In the genomic region with DNA sequence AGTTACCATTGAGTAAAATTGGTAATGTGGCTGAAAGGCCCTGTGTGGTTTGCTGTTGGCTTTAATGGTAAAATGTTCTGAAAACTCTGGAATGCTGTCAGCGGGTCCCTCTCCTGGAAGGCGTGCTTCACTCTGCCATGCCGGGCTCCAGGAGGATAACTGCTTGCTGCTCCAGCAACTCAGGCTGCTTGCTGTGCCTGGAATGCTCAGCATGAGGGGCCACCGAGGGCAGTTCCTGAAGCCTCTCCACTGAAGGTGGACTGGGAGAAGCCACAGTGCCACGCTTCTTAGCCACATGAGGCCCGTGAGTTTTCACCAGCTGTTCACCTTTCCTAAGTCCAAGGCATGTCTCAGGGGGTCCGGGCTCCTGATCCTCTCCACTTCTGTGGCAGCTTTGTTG, we compare ENCODE assay signal across 20 cellular contexts.
"Had no signal": no experiment of that assay in that cellular context is flagged by ENCODE, and none has a peak within 500 bp of the region (broad histone marks: within the 10 kb centered on the region; RNA-seq: fewer than 3 reads in every experiment).

No MANE protein-coding gene starts in this region.

- H3K4me3 ChIP-seq: lung, neural progenitor cell, right lobe of liver, thoracic aorta, tibial nerve, upper lobe of left lung had no signal

- H3K36me3 Mint-ChIP-seq: naive thymus-derived CD4-positive, alpha-beta T cell; neural progenitor cell; stimulated activated naive B cell treated with anti-CD40 and anti-IgM and Interleukin-4, amounts not matched to agents 10 μg/mL and 1 μg/mL and 100 μg/mL, for 72 hours had no signal

- ATAC-seq: effector memory CD8-positive, alpha-beta T cell; left lobe of liver; naive thymus-derived CD4-positive, alpha-beta T cell; right lobe of liver; stimulated activated naive B cell treated with anti-CD40 and anti-IgM and Interleukin-4, amounts not matched to agents 10 μg/mL and 1 μg/mL and 100 μg/mL, for 72 hours had no signal

- H3K36me3 ChIP-seq: neural progenitor cell, right lobe of liver, thoracic aorta, tibial nerve, upper lobe of left lung had no signal

- H3K9ac ChIP-seq: neural progenitor cell, parathyroid adenoma had no signal

- H3K4me3 Mint-ChIP-seq: effector memory CD8-positive, alpha-beta T cell; naive thymus-derived CD4-positive, alpha-beta T cell; nephron; neural progenitor cell; stimulated activated naive B cell treated with anti-CD40 and anti-IgM and Interleukin-4, amounts not matched to agents 10 μg/mL and 1 μg/mL and 100 μg/mL, for 72 hours; stimulated activated naive CD8-positive, alpha-beta T cell treated with anti-CD3 and anti-CD28 coated beads, Interleukin-15, Interleukin-2, amounts not matched to agents 100 ng/mL and 50 ng/mL, for 24 hours had no signal

- H3K9me3 ChIP-seq: right lobe of liver, thoracic aorta, tibial nerve, upper lobe of left lung had no signal

- H3K27ac ChIP-seq: neural progenitor cell, parathyroid adenoma, right lobe of liver, thoracic aorta, tibial nerve, upper lobe of left lung had no signal

- H3K4me1 ChIP-seq: neural progenitor cell, parathyroid adenoma, right lobe of liver, tibial nerve, upper lobe of left lung had no signal

- DNase-seq: cortex of kidney; effector memory CD8-positive, alpha-beta T cell; mesenchymal stem cell; midbrain; naive thymus-derived CD4-positive, alpha-beta T cell; right lobe of liver; small intestine; stimulated activated CD4-positive, alpha-beta T cell treated with anti-CD3 and anti-CD28 coated beads, Interleukin-15, amount 100 ng/mL, for 24 hours; stimulated activated CD4-positive, alpha-beta T cell treated with anti-CD3 and anti-CD28 coated beads, Interleukin-2, amount 100 ng/mL, for 48 hours; stimulated activated naive B cell treated with anti-CD40 and anti-IgM and Interleukin-4, amounts not matched to agents 10 μg/mL and 1 μg/mL and 100 μg/mL, for 72 hours; upper lobe of left lung had no signal

- H3K27me3 Mint-ChIP-seq: progenitor cell of endocrine pancreas had no signal

- H3K27ac Mint-ChIP-seq: effector memory CD8-positive, alpha-beta T cell; naive thymus-derived CD4-positive, alpha-beta T cell; nephron; neural progenitor cell; progenitor cell of endocrine pancreas; stimulated activated naive B cell treated with anti-CD40 and anti-IgM and Interleukin-4, amounts not matched to agents 10 μg/mL and 1 μg/mL and 100 μg/mL, for 72 hours; stimulated activated naive CD8-positive, alpha-beta T cell treated with anti-CD3 and anti-CD28 coated beads, Interleukin-15, Interleukin-2, amounts not matched to agents 100 ng/mL and 50 ng/mL, for 24 hours had no signal

- H3K4me1 Mint-ChIP-seq: neural progenitor cell; stimulated activated naive B cell treated with anti-CD40 and anti-IgM and Interleukin-4, amounts not matched to agents 10 μg/mL and 1 μg/mL and 100 μg/mL, for 72 hours had no signal

- H3K9me3 Mint-ChIP-seq: effector memory CD8-positive, alpha-beta T cell; nephron; stimulated activated naive B cell treated with anti-CD40 and anti-IgM and Interleukin-4, amounts not matched to agents 10 μg/mL and 1 μg/mL and 100 μg/mL, for 72 hours; stimulated activated naive CD8-positive, alpha-beta T cell treated with anti-CD3 and anti-CD28 coated beads, Interleukin-15, Interleukin-2, amounts not matched to agents 100 ng/mL and 50 ng/mL, for 24 hours had no signal

- H3K27me3 ChIP-seq: neural progenitor cell, right lobe of liver, tibial nerve, upper lobe of left lung had no signal
